8 cellular contexts compared by ENCODE assay signal in genomic region chr14:30559638-30560071, GRCh38. TPM values are rescaled to one million over a fixed set of nuclear protein-coding genes. Genes with fewer than 3 reads are reported as not detected.
DNase-seq lines count a peak whose midpoint lies in the region; ATAC-seq and TF ChIP-seq lines count a peak whose summit lies in the region.

No MANE protein-coding gene starts in this region.

- H3K4me3 ChIP-seq in Panc1 (ENCODE audit: low read depth in 2 of 2, low read length in 2 of 2) (peak overlapping the region; percentile 87 to 91), duodenal mucosa (ENCODE audit: low read depth in 1 of 2, low read length in 2 of 2) (peak overlapping the region; percentile 84 to 97), mesodermal cell (ENCODE audit: extremely low read depth, insufficient read depth, low read length, poor library complexity, severe bottlenecking) (peak overlapping the region; percentile 93), vagina (peak overlapping the region; percentile 92 to 98)

- POLR2A ChIA-PET in Panc1 (lab: Charles Lee) = no interaction called here

- BruUV-seq in Panc1 (replicated peaks; lab: Mats Ljungman, UMichigan) = no TSS peak

- DNase-seq in activated naive CD4-positive, alpha-beta T cell (lab: John Stamatoyannopoulos, UW) = no peak
- DNase-seq in Panc1 (ENCODE audit: low read depth, low spot score) (no peak), vagina (ENCODE audit: extremely low spot score in 2 of 2) (no peak)

- WGBS in mesodermal cell (ENCODE audit: insufficient coverage in 2 of 2), 2 experiments = 0 to 1% methylated on average over 9 to 13 of the region's 16 CpGs

- H3K27me3 ChIP-seq in Panc1 (ENCODE audit: control insufficient read depth, insufficient read depth, low read length) (no peaks in the 10 kb centered on the region), duodenal mucosa (ENCODE audit: control insufficient read depth in 1 of 2, insufficient read depth in 2 of 2, low read length in 2 of 2) (no peaks in the 10 kb centered on the region), vagina (no peaks in the 10 kb centered on the region)

- H3K36me3 ChIP-seq in Panc1 (ENCODE audit: control insufficient read depth, insufficient read depth, low read length) (peaks cover 3% of the 10 kb centered on the region; the same call in 1 of the 2 replicates), duodenal mucosa (ENCODE audit: control insufficient read depth in 1 of 2, insufficient read depth in 2 of 2, low read length in 2 of 2) (no peaks in the 10 kb centered on the region), mesodermal cell (ENCODE audit: control insufficient read depth, insufficient read depth, low read length) (peaks cover 24% of the 10 kb centered on the region), vagina (no peaks in the 10 kb centered on the region)

- H3K9me3 ChIP-seq in Panc1 (ENCODE audit: control insufficient read depth, insufficient read depth, low read depth, low read length) = no peaks in the 10 kb centered on the region
- H3K9me3 ChIP-seq in duodenal mucosa (ENCODE audit: control insufficient read depth in 1 of 2, low read length in 2 of 2) = no peaks in the 10 kb centered on the region
- H3K9me3 ChIP-seq in mesodermal cell (ENCODE audit: control insufficient read depth, low read length) = no peaks in the 10 kb centered on the region
- no peaks in the 10 kb centered on the region for H3K9me3 ChIP-seq in vagina

- peak overlapping the region; percentile 99 for H3K27ac Mint-ChIP-seq in activated naive CD4-positive, alpha-beta T cell treated with anti-CD3 and anti-CD28 coated beads, Interleukin-2, amount 50 U/mL, for 24 hours

- H3K4me1 Mint-ChIP-seq in activated naive CD4-positive, alpha-beta T cell treated with anti-CD3 and anti-CD28 coated beads, Interleukin-2, amount 50 U/mL, for 24 hours = peaks cover 37% of the 10 kb centered on the region

- no peaks in the 10 kb centered on the region for H3K9me3 Mint-ChIP-seq in activated naive CD4-positive, alpha-beta T cell treated with anti-CD3 and anti-CD28 coated beads, Interleukin-2, amount 50 U/mL, for 24 hours

- peak; percentile 22 for ATAC-seq in HG03378 (IDR thresholded peaks at IDR 0.05; ENCODE audit: unreplicated experiment)
- ATAC-seq in Panc1 = no peak
- ATAC-seq in HG03565 (IDR thresholded peaks at IDR 0.05; ENCODE audit: unreplicated experiment) = no peak

- CTCF ChIA-PET in Panc1 (lab: Charles Lee) = no interaction called here

- H3K4me1 ChIP-seq in Panc1 (ENCODE audit: control insufficient read depth, insufficient read depth, low read length) = peaks cover 14% of the 10 kb centered on the region
- H3K4me1 ChIP-seq in duodenal mucosa (ENCODE audit: control insufficient read depth in 1 of 2, insufficient read depth in 2 of 2, low read length in 2 of 2) = peaks cover 10 to 22% of the 10 kb centered on the region in 2 donors
- peaks cover 6% of the 10 kb centered on the region for H3K4me1 ChIP-seq in mesodermal cell (ENCODE audit: control insufficient read depth, insufficient read depth, low read length, poor library complexity, severe bottlenecking)
- peaks cover 30% of the 10 kb centered on the region for H3K4me1 ChIP-seq in vagina

- H3K27ac ChIP-seq in Panc1 (ENCODE audit: low read length) (peak overlapping the region; percentile 92), duodenal mucosa (ENCODE audit: low read depth, low read length) (no peak overlapping the region), mesodermal cell (ENCODE audit: low read depth, low read length, severe bottlenecking) (peak overlapping the region; percentile 86), vagina (peak overlapping the region; percentile 90)

- peaks cover 5% of the 10 kb centered on the region for H3K36me3 Mint-ChIP-seq in activated naive CD4-positive, alpha-beta T cell treated with anti-CD3 and anti-CD28 coated beads, Interleukin-2, amount 50 U/mL, for 24 hours

- TF ChIP-seq POLR2A in vagina (IDR thresholded peaks at IDR 0.05) = no peak

- peak overlapping the region; percentile 99 for H3K4me3 Mint-ChIP-seq in activated naive CD4-positive, alpha-beta T cell treated with anti-CD3 and anti-CD28 coated beads, Interleukin-2, amount 50 U/mL, for 24 hours

- intact Hi-C loops in Panc1 (cut with micrococcal nuclease; ENCODE audit: unreplicated experiment) = no loop called here
- intact Hi-C loops in vagina (cut with DNase I) = no loop called here

- peak overlapping the region; percentile 79 to 96 for H3K9ac ChIP-seq in duodenal mucosa (ENCODE audit: low read depth in 1 of 2, low read length in 2 of 2)

- in situ Hi-C loops in Panc1 (cut with HindIII; ENCODE audit: low pct_unique_long_range_greater_than_20kb, low sequenced_read_pairs) = no loop called here

- H3K27me3 Mint-ChIP-seq in activated naive CD4-positive, alpha-beta T cell treated with anti-CD3 and anti-CD28 coated beads, Interleukin-2, amount 50 U/mL, for 24 hours = no peaks in the 10 kb centered on the region

- no peak for TF ChIP-seq CTCF in Panc1 (IDR thresholded peaks at IDR 0.05)
- no peak for TF ChIP-seq CTCF in vagina (IDR thresholded peaks at IDR 0.05)

RNA-seq across cellular contexts. Expression of gene G2E3, which starts 0.7 kb away (rescaled TPM):
- total RNA-seq in Panc1 (2021; ENCODE audit: unreplicated experiment) (27.5 TPM), vagina (7.4 TPM)
- 8.8 TPM for polyA plus RNA-seq in Panc1 (2012; ENCODE audit: insufficient read length)
- polyA plus RNA-seq in mesodermal cell (2013, experiment 1 of 2) = 34.2 TPM
- 39.5 TPM for polyA plus RNA-seq in mesodermal cell (2013, experiment 2 of 2)
